In the genomic region with DNA sequence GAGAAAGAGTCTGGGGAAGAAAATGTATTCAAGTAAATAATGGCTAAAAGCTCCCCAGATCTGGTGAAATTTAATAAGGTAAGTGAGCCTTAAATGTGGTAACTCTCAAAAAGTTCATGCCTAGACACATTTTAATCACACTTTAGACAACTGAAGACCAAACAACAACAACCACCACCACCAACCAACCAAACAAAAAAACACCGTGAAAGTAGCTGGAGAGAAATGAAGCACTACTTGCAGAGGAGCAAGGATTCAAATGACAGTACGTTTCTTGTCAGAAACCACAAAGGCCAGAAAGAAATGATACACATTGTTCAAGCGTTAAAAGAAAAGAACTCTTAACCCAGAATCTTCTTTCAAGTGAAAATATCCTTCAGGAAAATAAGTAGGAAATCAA, we compare ENCODE assay signal across 2 cellular contexts.
TF ChIP-seq lines count a peak whose summit lies in the region.

No MANE protein-coding gene starts in this region.

TF ChIP-seq in GM23338, 12 proteins besides CTCF, POLR2A, EP300 and RAD21 (continued from another document):
- no peak for TF ChIP-seq ZNF462 (CRISPR knock-in tag; IDR thresholded peaks at IDR 0.05)
- no peak for TF ChIP-seq CREB1 (CRISPR knock-in tag; IDR thresholded peaks at IDR 0.05; ENCODE audit: low read depth)
- TF ChIP-seq NANOG (IDR thresholded peaks at IDR 0.05; ENCODE audit: borderline replicate concordance), result no peak
- TF ChIP-seq, protein P1, sequence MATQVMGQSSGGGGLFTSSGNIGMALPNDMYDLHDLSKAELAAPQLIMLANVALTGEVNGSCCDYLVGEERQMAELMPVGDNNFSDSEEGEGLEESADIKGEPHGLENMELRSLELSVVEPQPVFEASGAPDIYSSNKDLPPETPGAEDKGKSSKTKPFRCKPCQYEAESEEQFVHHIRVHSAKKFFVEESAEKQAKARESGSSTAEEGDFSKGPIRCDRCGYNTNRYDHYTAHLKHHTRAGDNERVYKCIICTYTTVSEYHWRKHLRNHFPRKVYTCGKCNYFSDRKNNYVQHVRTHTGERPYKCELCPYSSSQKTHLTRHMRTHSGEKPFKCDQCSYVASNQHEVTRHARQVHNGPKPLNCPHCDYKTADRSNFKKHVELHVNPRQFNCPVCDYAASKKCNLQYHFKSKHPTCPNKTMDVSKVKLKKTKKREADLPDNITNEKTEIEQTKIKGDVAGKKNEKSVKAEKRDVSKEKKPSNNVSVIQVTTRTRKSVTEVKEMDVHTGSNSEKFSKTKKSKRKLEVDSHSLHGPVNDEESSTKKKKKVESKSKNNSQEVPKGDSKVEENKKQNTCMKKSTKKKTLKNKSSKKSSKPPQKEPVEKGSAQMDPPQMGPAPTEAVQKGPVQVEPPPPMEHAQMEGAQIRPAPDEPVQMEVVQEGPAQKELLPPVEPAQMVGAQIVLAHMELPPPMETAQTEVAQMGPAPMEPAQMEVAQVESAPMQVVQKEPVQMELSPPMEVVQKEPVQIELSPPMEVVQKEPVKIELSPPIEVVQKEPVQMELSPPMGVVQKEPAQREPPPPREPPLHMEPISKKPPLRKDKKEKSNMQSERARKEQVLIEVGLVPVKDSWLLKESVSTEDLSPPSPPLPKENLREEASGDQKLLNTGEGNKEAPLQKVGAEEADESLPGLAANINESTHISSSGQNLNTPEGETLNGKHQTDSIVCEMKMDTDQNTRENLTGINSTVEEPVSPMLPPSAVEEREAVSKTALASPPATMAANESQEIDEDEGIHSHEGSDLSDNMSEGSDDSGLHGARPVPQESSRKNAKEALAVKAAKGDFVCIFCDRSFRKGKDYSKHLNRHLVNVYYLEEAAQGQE (IDR thresholded peaks at IDR 0.05; ENCODE audit: unreplicated experiment), result no peak
- no peak for TF ChIP-seq POLR2AphosphoS5 (IDR thresholded peaks at IDR 0.05; ENCODE audit: low read depth)

TF ChIP-seq in K562, 482 proteins besides CTCF, POLR2A, EP300 and RAD21 (continued from another document):
- TF ChIP-seq E2F5 (CRISPR knock-in tag; IDR thresholded peaks at IDR 0.05) (no peak), NR2F6 (CRISPR knock-in tag; IDR thresholded peaks at IDR 0.05) (no peak), ZNF444 (CRISPR knock-in tag; IDR thresholded peaks at IDR 0.05) (no peak), ZNF76 (CRISPR knock-in tag; IDR thresholded peaks at IDR 0.05; ENCODE audit: borderline replicate concordance) (no peak), CEBPZ (IDR thresholded peaks at IDR 0.05; ENCODE audit: borderline replicate concordance, low read depth, low read length) (no peak), TARDBP (IDR thresholded peaks at IDR 0.05) (no peak), ZNF274 (IDR thresholded peaks at IDR 0.05; ENCODE audit: borderline replicate concordance, low read depth, low read length) (no peak), FOXP4 (CRISPR knock-in tag; IDR thresholded peaks at IDR 0.05; ENCODE audit: borderline replicate concordance) (no peak), TCF3 (CRISPR knock-in tag; IDR thresholded peaks at IDR 0.05) (no peak)
- TF ChIP-seq, protein P2, sequence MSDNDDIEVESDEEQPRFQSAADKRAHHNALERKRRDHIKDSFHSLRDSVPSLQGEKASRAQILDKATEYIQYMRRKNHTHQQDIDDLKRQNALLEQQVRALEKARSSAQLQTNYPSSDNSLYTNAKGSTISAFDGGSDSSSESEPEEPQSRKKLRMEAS (CRISPR knock-in tag; IDR thresholded peaks at IDR 0.05), result no peak
